In genomic region chr1:84257617-84258016, GRCh38 we compare ENCODE assay signal across 16 cellular contexts. TPM values are rescaled to one million over a fixed set of nuclear protein-coding genes. Genes with fewer than 3 reads are reported as not detected.
A peak's percentile ranks its signal among the peaks of the same experiment; 100 is the strongest.
DNase-seq lines count a peak whose midpoint lies in the region; ATAC-seq, FAIRE-seq and TF ChIP-seq lines count a peak whose summit lies in the region.
"Had no signal": no experiment of that assay in that cellular context is flagged by ENCODE, and none has a peak within 500 bp of the region (broad histone marks: within the 10 kb centered on the region; RNA-seq: fewer than 3 reads in every experiment).

No MANE protein-coding gene starts in this region.

- H3K36me3 ChIP-seq in IMR-90 (ENCODE audit: control insufficient read depth, insufficient read depth, low read length), result no peaks in the 10 kb centered on the region
- H3K36me3 ChIP-seq in stomach smooth muscle (ENCODE audit: control insufficient read depth in 2 of 2, insufficient read depth in 2 of 2, low read length in 2 of 2), result no peaks in the 10 kb centered on the region

- peak overlapping the region; percentile 16; the same call in 1 of the 2 replicates for H3K18ac ChIP-seq in IMR-90 (ENCODE audit: low read depth, low read length)

- DNase-seq in IMR-90 (peak; percentile 29), astrocyte of the hippocampus (ENCODE audit: low read depth, low spot score) (peak; percentile 14), medulla oblongata (ENCODE audit: extremely low spot score) (peak; percentile 34), HuH-7.5 (ENCODE audit: low spot score) (no peak), HTR-8/SVneo (ENCODE audit: insufficient read length, low spot score) (no peak)
- no peak for DNase-seq in stimulated activated CD4-positive, alpha-beta T cell treated with anti-CD3 and anti-CD28 coated beads, Interleukin-15, amount 100 ng/mL, for 24 hours
- DNase-seq: CD8-positive, alpha-beta T cell; COR-L47; DND-41; GDM1; GOT3; H9 had no signal

- dilution Hi-C loops in IMR-90 (cut with HindIII; ENCODE audit: low sequenced_read_pairs, unreplicated experiment), result no loop called here

- no peak for TF ChIP-seq RAD21 in IMR-90 (IDR thresholded peaks at IDR 0.05; ENCODE audit: low read length)

- no CpG with 5 or more reads among the region's 2 CpGs for WGBS in IMR-90 (ENCODE audit: extremely low coverage in 2 of 2, insufficient read length in 1 of 2), 2 experiments

- TF ChIP-seq CTCF in IMR-90 (conservative IDR thresholded peaks at IDR 0.05; ENCODE audit: low read depth, low read length), result no peak

- POLR2A ChIA-PET in IMR-90 (lab: Charles Lee; ENCODE audit: unreplicated experiment), result no interaction called here

- BruUV-seq in IMR-90 (replicated peaks; lab: Mats Ljungman, UMichigan), result no TSS peak

- no peak for TF ChIP-seq POLR2A in IMR-90 (IDR thresholded peaks at IDR 0.05; ENCODE audit: low read depth, low read length)

- H3K56ac ChIP-seq in IMR-90 (ENCODE audit: extremely low read depth, insufficient read depth, low read length), result no peak overlapping the region

- peaks cover 7% of the 10 kb centered on the region for H3K9me1 ChIP-seq in IMR-90 (ENCODE audit: insufficient read depth, low read length)

- no peak for ATAC-seq in IMR-90 (ENCODE audit: low read depth)
- ATAC-seq: CD8-positive, alpha-beta T cell had no signal

- peak overlapping the region; percentile 2; the same call in 1 of the 3 replicates for H2BK15ac ChIP-seq in IMR-90 (ENCODE audit: low read depth, low read length)

- no peaks in the 10 kb centered on the region for H4K20me1 ChIP-seq in IMR-90 (ENCODE audit: insufficient read depth, low read length)

- H3K4ac ChIP-seq in IMR-90 (ENCODE audit: low read depth, low read length), result no peak overlapping the region

- no peak overlapping the region for H2BK5ac ChIP-seq in IMR-90 (ENCODE audit: low read depth, low read length, poor library complexity, severe bottlenecking)

- H4K5ac ChIP-seq in IMR-90 (ENCODE audit: low read depth, low read length), result no peak overlapping the region

- H2BK120ac ChIP-seq in IMR-90 (ENCODE audit: low read depth, low read length), result 0 out of 2 replicates have a peak overlapping the region, but pooled peaks have one; percentile 25

- H2AK5ac ChIP-seq in IMR-90 (ENCODE audit: low read depth, low read length), result no peak overlapping the region

- H3K27me3 ChIP-seq in IMR-90 (ENCODE audit: control insufficient read depth, insufficient read depth, low read length) (no peaks in the 10 kb centered on the region), stomach smooth muscle (ENCODE audit: control insufficient read depth in 1 of 2, insufficient read depth in 2 of 2, low read length in 2 of 2) (no peaks in the 10 kb centered on the region)

- no peaks in the 10 kb centered on the region for H3K79me1 ChIP-seq in IMR-90 (ENCODE audit: low read depth in 1 of 2, low read length in 2 of 2)

- CTCF ChIA-PET in IMR-90 (lab: Yijun Ruan, JAX), result no interaction called here

- no peak overlapping the region for H3K4me2 ChIP-seq in IMR-90 (ENCODE audit: low read depth, low read length)

- in situ Hi-C loops in IMR-90 (cut with MboI; ENCODE audit: low sequenced_read_pairs), result no loop called here

- no peaks in the 10 kb centered on the region for H3K9me3 ChIP-seq in IMR-90 (ENCODE audit: control insufficient read depth, insufficient read depth, low read length)
- H3K9me3 ChIP-seq in stomach smooth muscle (ENCODE audit: control insufficient read depth in 2 of 2, low read length in 2 of 2), result no peaks in the 10 kb centered on the region

- H2AK9ac ChIP-seq in IMR-90 (replicated peaks; ENCODE audit: low read depth, low read length, poor library complexity), result no peak overlapping the region

- no peak overlapping the region; a peak in 1 of 4 replicates for H4K8ac ChIP-seq in IMR-90 (ENCODE audit: low read depth in 2 of 2, low read length in 2 of 2)

- no peak overlapping the region for H4K91ac ChIP-seq in IMR-90 (ENCODE audit: insufficient read depth, low read depth, low read length)

- H3K4me3 ChIP-seq in IMR-90 (ENCODE audit: insufficient read depth, low read depth, low read length) (no peak overlapping the region), stomach smooth muscle (ENCODE audit: low read length in 2 of 2) (no peak overlapping the region)

- no peak overlapping the region for H3K23ac ChIP-seq in IMR-90 (ENCODE audit: low read depth, low read length)

- no peak overlapping the region for H3K9ac ChIP-seq in IMR-90 (ENCODE audit: low read depth, low read length)
- peak overlapping the region in 1 of 2 donors; percentile 13 for H3K9ac ChIP-seq in stomach smooth muscle (ENCODE audit: low read length in 2 of 2)

- 0 out of 2 replicates have a peak overlapping the region, but pooled peaks have one; percentile 20 for H3K14ac ChIP-seq in IMR-90 (replicated peaks; ENCODE audit: low read depth, low read length)

- intact Hi-C loops in IMR-90 (cut with micrococcal nuclease), result no loop called here

- FAIRE-seq in HTR-8/SVneo (lab: Jason Lieb, UNC), result no peak
- FAIRE-seq: A204.1, D721Med, GM12892 had no signal

- peaks cover 8% of the 10 kb centered on the region for H3K4me1 ChIP-seq in IMR-90 (ENCODE audit: control insufficient read depth, insufficient read depth, low read length)
- H3K4me1 ChIP-seq in stomach smooth muscle (ENCODE audit: control insufficient read depth, insufficient read depth, low read length), result peaks cover 20% of the 10 kb centered on the region

- H3K27ac ChIP-seq in IMR-90 (ENCODE audit: insufficient read depth, low read length) (no peak overlapping the region), stomach smooth muscle (ENCODE audit: low read length) (peak overlapping the region; percentile 77)

- H2BK20ac ChIP-seq in IMR-90 (ENCODE audit: low read depth, low read length), result peak overlapping the region; percentile 21; the same call in 1 of the 2 replicates

- no peak overlapping the region for H2AFZ ChIP-seq in IMR-90 (replicated peaks; ENCODE audit: low read length, poor library complexity)

TF ChIP-seq in IMR-90, 13 proteins besides CTCF, POLR2A, EP300 and RAD21:
- no peak for TF ChIP-seq NFE2L2 (IDR thresholded peaks at IDR 0.05; ENCODE audit: low read depth, low read length)
- no peak for TF ChIP-seq CHD1 (IDR thresholded peaks at IDR 0.05; ENCODE audit: low read depth, low read length)
- no peak for TF ChIP-seq MAZ (IDR thresholded peaks at IDR 0.05; ENCODE audit: borderline replicate concordance, low read depth, low read length)
- TF ChIP-seq ELK1 (IDR thresholded peaks at IDR 0.05; ENCODE audit: borderline replicate concordance, low read depth, low read length), result no peak
- no peak for TF ChIP-seq MAFK (IDR thresholded peaks at IDR 0.05; ENCODE audit: low read depth, low read length)
- TF ChIP-seq RCOR1 (IDR thresholded peaks at IDR 0.05; ENCODE audit: insufficient replicate concordance, low read length), result no peak
- no peak for TF ChIP-seq SMC3 (IDR thresholded peaks at IDR 0.05; ENCODE audit: low read depth, low read length)
- no peak for TF ChIP-seq FOS (IDR thresholded peaks at IDR 0.05; ENCODE audit: low read depth, low read length)
- TF ChIP-seq MXI1 (IDR thresholded peaks at IDR 0.05; ENCODE audit: borderline replicate concordance, low read depth, low read length), result no peak
- TF ChIP-seq RFX5 (IDR thresholded peaks at IDR 0.05; ENCODE audit: low read depth, low read length), result no peak
- TF ChIP-seq USF2 (IDR thresholded peaks at IDR 0.05; ENCODE audit: low read depth, low read length), result no peak
- no peak for TF ChIP-seq BHLHE40 (IDR thresholded peaks at IDR 0.05; ENCODE audit: low read depth, low read length)
- TF ChIP-seq CEBPB (IDR thresholded peaks at IDR 0.05; ENCODE audit: low read depth, low read length), result no peak

RNA-seq across cellular contexts. Expression of gene SAMD13, which starts 43.9 kb away (rescaled TPM):
- total RNA-seq in IMR-90 (2012; rRNA removed), result 0.36 and 0.56 TPM in 2 replicates
- 0.27 and 0.34 TPM in 2 replicates for polyA plus RNA-seq in IMR-90 (2012; rRNA removed)
- polyA plus RNA-seq in IMR-90 (2012; cell fraction: cytosol; rRNA removed), result 0.17 TPM in 1 of 2 replicates, not detected in the other
- 0.16 TPM in 1 of 2 replicates, not detected in the other for polyA plus RNA-seq in IMR-90 (2012; cell fraction: nucleus; rRNA removed; ENCODE audit: low replicate concordance)
- total RNA-seq: CD8-positive, alpha-beta T cell had no signal

Comparison
In these comparisons a context has a peak if more than half of its experiments do, and no peak if none do; other contexts are left out.
1. DNase-seq: peak in IMR-90 (single experiment), astrocyte of the hippocampus (single experiment) and medulla oblongata (single experiment); none in HuH-7.5 (single experiment), HTR-8/SVneo (single experiment) and stimulated activated CD4-positive, alpha-beta T cell treated with anti-CD3 and anti-CD28 coated beads, Interleukin-15, amount 100 ng/mL, for 24 hours (single experiment).